ENCODE assay signal across 21 cellular contexts in the genomic region with DNA sequence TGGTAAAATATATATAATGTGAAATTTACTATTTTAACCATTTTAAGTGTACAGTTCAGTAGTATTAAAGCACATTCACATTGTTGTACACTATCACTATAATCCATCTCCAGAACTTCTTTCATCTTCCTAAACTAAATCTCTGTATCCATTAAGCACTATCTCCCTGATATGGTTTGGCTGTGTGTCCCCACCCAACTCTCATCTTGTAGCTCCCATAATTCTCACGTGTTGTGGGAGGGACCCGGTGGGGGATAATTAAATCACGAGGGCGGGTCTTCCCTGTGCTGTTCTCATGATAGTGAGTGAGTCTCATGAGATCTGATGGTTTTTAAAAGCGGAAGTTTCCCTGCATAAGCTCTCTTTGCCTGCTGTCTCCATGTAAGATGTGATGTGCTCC.
DNase-seq lines count a peak whose midpoint lies in the region; ATAC-seq, FAIRE-seq and TF ChIP-seq lines count a peak whose summit lies in the region.
"Had no signal": no experiment of that assay in that cellular context is flagged by ENCODE, and none has a peak within 500 bp of the region (broad histone marks: within the 10 kb centered on the region; RNA-seq: fewer than 3 reads in every experiment).

No MANE protein-coding gene starts in this region.

- no peaks in the 10 kb centered on the region for H3K27me3 ChIP-seq in SK-N-SH (ENCODE audit: insufficient read depth)
- no peaks in the 10 kb centered on the region for H3K27me3 ChIP-seq in Karpas-422 (ENCODE audit: low read length)
- H3K27me3 ChIP-seq in pancreas: no peaks in the 10 kb centered on the region
- H3K27me3 ChIP-seq: BLaER1 treated with 17β-estradiol and CSF1 and Interleukin-3, amounts not matched to agents 10 nM and 100 nM had no signal

- H2AFZ ChIP-seq in SK-N-SH (ENCODE audit: low read depth) (no peak overlapping the region), Karpas-422 (ENCODE audit: low read length) (no peak overlapping the region)

- no peak for TF ChIP-seq RAD21 in SK-N-SH (IDR thresholded peaks at IDR 0.05; ENCODE audit: low read length)

- DNase-seq in SK-N-SH: no peak
- DNase-seq in Karpas-422: peak; percentile 46
- peak; percentile 30 for DNase-seq in SK-MEL-5 (ENCODE audit: low read depth, low spot score)
- DNase-seq in pancreas: no peak
- DNase-seq in DMS 273 treated with DMSO at 0.1 percent for 48 hours (lab: John Stamatoyannopoulos, UW): no peak
- DNase-seq: AML-193; Caco-2; Calu3; CD4-positive, alpha-beta T cell; CD8-positive, alpha-beta T cell; DMS79 treated with DMSO at 0.1 percent for 48 hours; GF-D8 had no signal

- in situ Hi-C loops in SK-MEL-5 (cut with HindIII; ENCODE audit: low pct_unique_long_range_greater_than_20kb, low sequenced_read_pairs): no loop called here

- WGBS in SK-N-SH (ENCODE audit: low lambda C conversion rate): 56% methylated on average over 5 of the region's 5 CpGs
- WGBS in pancreas, 2 donors: 90 to 92% methylated on average over 5 of the region's 5 CpGs

- no peak for FAIRE-seq in pancreas (lab: Jason Lieb, UNC)
- FAIRE-seq: A549, D721Med, G401.6, GM12891, GM19239 had no signal

- no peak overlapping the region for H3K9ac ChIP-seq in SK-N-SH
- H3K9ac ChIP-seq in Karpas-422 (ENCODE audit: low read length): no peak overlapping the region
- H3K9ac ChIP-seq: BLaER1 treated with 17β-estradiol and CSF1 and Interleukin-3, amounts not matched to agents 10 nM and 100 nM had no signal

- ATAC-seq in SK-N-SH treated with all-trans-retinoic acid at 6 μM for 48 hours (no peak), pancreas (no peak)
- ATAC-seq: A549; CD8-positive, alpha-beta T cell had no signal

- POLR2A ChIA-PET in SK-N-SH (lab: Yijun Ruan, JAX): interaction anchor here (2.9 kb wide), 1 partner anchor 20 kb away, joined by 17 read pairs; no protein-coding TSS in a partner anchor

- H4K20me1 ChIP-seq in SK-N-SH (ENCODE audit: insufficient read depth) (no peaks in the 10 kb centered on the region), Karpas-422 (ENCODE audit: insufficient read depth, low read depth, low read length) (no peaks in the 10 kb centered on the region)
- H4K20me1 ChIP-seq: BLaER1 treated with 17β-estradiol and CSF1 and Interleukin-3, amounts not matched to agents 10 nM and 100 nM had no signal

- H3K27ac ChIP-seq in SK-N-SH (ENCODE audit: low read depth in 2 of 2, low read length in 1 of 2) (peak overlapping the region in 1 of 2 experiments; percentile 97; a peak in 2 of 4 replicates), Karpas-422 (ENCODE audit: low read length) (no peak overlapping the region), pancreas (no peak overlapping the region)
- H3K27ac ChIP-seq: 22Rv1; A549; BLaER1 treated with 17β-estradiol and CSF1 and Interleukin-3, amounts not matched to agents 10 nM and 100 nM; C4-2B had no signal

- H3F3A ChIP-seq in SK-N-SH (replicated peaks; ENCODE audit: insufficient read depth): no peaks in the 10 kb centered on the region

- TF ChIP-seq EP300 in SK-N-SH (IDR thresholded peaks at IDR 0.05; ENCODE audit: borderline replicate concordance in 1 of 2, low read depth in 1 of 2, low read length in 1 of 2): peak in 1 of 2 experiments; percentile 52; a peak in 1 of 4 replicates

- TF ChIP-seq CTCF in SK-N-SH (IDR thresholded peaks at IDR 0.05) (no peak), pancreas (IDR thresholded peaks at IDR 0.05) (no peak)

- CTCF ChIA-PET in SK-N-SH (lab: Yijun Ruan, JAX): interaction anchor here (0.7 to 10.4 kb wide), 6 partner anchors 10 to 313 kb away, joined by 3 to 52 read pairs (median 3); a partner anchor contains a TSS

- H3K4me1 ChIP-seq in SK-N-SH (ENCODE audit: control insufficient read depth in 1 of 2, insufficient read depth in 2 of 2, low read depth in 1 of 2, low read length in 1 of 2) (peaks cover 6 to 32% of the 10 kb centered on the region in 2 experiments; a peak in 2 of 4 replicates), Karpas-422 (ENCODE audit: low read length) (no peaks in the 10 kb centered on the region), pancreas (peaks cover 12 to 23% (median 18%) of the 10 kb centered on the region in 3 donors)
- H3K4me1 ChIP-seq: BLaER1 treated with 17β-estradiol and CSF1 and Interleukin-3, amounts not matched to agents 10 nM and 100 nM had no signal

- H3K4me2 ChIP-seq in SK-N-SH: no peak overlapping the region
- no peak overlapping the region for H3K4me2 ChIP-seq in Karpas-422 (ENCODE audit: low read depth, low read length, poor library complexity, severe bottlenecking)
- H3K4me2 ChIP-seq: A549; BLaER1 treated with 17β-estradiol and CSF1 and Interleukin-3, amounts not matched to agents 10 nM and 100 nM had no signal

- H3K4me3 ChIP-seq in SK-N-SH (ENCODE audit: low read depth in 2 of 2, low read length in 1 of 2) (no peak overlapping the region), Karpas-422 (ENCODE audit: low read length) (no peak overlapping the region), pancreas (no peak overlapping the region)
- H3K4me3 ChIP-seq: A549; BLaER1 treated with 17β-estradiol and CSF1 and Interleukin-3, amounts not matched to agents 10 nM and 100 nM had no signal

- H3K9me3 ChIP-seq in SK-N-SH (no peaks in the 10 kb centered on the region), Karpas-422 (ENCODE audit: low read length) (no peaks in the 10 kb centered on the region), pancreas (no peaks in the 10 kb centered on the region)
- H3K9me3 ChIP-seq: A549; BLaER1 treated with 17β-estradiol and CSF1 and Interleukin-3, amounts not matched to agents 10 nM and 100 nM; Caco-2 had no signal

- H3K9me2 ChIP-seq in SK-N-SH (no peaks in the 10 kb centered on the region), Karpas-422 (replicated peaks; ENCODE audit: insufficient read depth, low read length) (no peaks in the 10 kb centered on the region)

- intact Hi-C loops in pancreas (cut with DNase I): no loop called here

- H3K36me3 ChIP-seq in SK-N-SH (replicated peaks in 1 of 2; ENCODE audit: control insufficient read depth in 1 of 2, insufficient read depth in 2 of 2, low read length in 1 of 2) (no peaks in the 10 kb centered on the region), Karpas-422 (ENCODE audit: insufficient read depth, low read length) (no peaks in the 10 kb centered on the region), pancreas (no peaks in the 10 kb centered on the region)
- H3K36me3 ChIP-seq: BLaER1 treated with 17β-estradiol and CSF1 and Interleukin-3, amounts not matched to agents 10 nM and 100 nM had no signal

- H3K79me2 ChIP-seq in SK-N-SH (ENCODE audit: insufficient read depth) (no peaks in the 10 kb centered on the region), Karpas-422 (ENCODE audit: low read length) (no peaks in the 10 kb centered on the region)

TF ChIP-seq in SK-N-SH, 30 proteins besides CTCF, POLR2A, EP300 and RAD21:
- TF ChIP-seq GATA2 (CRISPR knock-in tag; IDR thresholded peaks at IDR 0.05): peak; percentile 67
- peak; percentile 38 for TF ChIP-seq CHD2 (IDR thresholded peaks at IDR 0.05; ENCODE audit: low read length, partially characterized antibody)
- TF ChIP-seq SMC3 (IDR thresholded peaks at IDR 0.05; ENCODE audit: low read depth, low read length): no peak
- TF ChIP-seq MXI1 (IDR thresholded peaks at IDR 0.05; ENCODE audit: low read depth, low read length): peak; percentile 36; the same call in 1 of the 2 replicates

TF ChIP-seq in SK-N-SH treated with all-trans-retinoic acid at 6 μM for 48 hours, 23 proteins besides CTCF, POLR2A, EP300 and RAD21:
- no peak for TF ChIP-seq ESRRG (CRISPR knock-in tag; IDR thresholded peaks at IDR 0.05)
- TF ChIP-seq, protein P1, sequence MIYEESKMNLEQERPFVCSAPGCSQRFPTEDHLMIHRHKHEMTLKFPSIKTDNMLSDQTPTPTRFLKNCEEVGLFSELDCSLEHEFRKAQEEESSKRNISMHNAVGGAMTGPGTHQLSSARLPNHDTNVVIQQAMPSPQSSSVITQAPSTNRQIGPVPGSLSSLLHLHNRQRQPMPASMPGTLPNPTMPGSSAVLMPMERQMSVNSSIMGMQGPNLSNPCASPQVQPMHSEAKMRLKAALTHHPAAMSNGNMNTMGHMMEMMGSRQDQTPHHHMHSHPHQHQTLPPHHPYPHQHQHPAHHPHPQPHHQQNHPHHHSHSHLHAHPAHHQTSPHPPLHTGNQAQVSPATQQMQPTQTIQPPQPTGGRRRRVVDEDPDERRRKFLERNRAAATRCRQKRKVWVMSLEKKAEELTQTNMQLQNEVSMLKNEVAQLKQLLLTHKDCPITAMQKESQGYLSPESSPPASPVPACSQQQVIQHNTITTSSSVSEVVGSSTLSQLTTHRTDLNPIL (CRISPR knock-in tag; IDR thresholded peaks at IDR 0.05; ENCODE audit: low read depth): no peak
- no peak for TF ChIP-seq ZFP30 (CRISPR knock-in tag; IDR thresholded peaks at IDR 0.05)
- no peak for TF ChIP-seq GLIS3 (CRISPR knock-in tag; IDR thresholded peaks at IDR 0.05)
- no peak for TF ChIP-seq CSDC2 (CRISPR knock-in tag; IDR thresholded peaks at IDR 0.05)
- TF ChIP-seq, protein P2, sequence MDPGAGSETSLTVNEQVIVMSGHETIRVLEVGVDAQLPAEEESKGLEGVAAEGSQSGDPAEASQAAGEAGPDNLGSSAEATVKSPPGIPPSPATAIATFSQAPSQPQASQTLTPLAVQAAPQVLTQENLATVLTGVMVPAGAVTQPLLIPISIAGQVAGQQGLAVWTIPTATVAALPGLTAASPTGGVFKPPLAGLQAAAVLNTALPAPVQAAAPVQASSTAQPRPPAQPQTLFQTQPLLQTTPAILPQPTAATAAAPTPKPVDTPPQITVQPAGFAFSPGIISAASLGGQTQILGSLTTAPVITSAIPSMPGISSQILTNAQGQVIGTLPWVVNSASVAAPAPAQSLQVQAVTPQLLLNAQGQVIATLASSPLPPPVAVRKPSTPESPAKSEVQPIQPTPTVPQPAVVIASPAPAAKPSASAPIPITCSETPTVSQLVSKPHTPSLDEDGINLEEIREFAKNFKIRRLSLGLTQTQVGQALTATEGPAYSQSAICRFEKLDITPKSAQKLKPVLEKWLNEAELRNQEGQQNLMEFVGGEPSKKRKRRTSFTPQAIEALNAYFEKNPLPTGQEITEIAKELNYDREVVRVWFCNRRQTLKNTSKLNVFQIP (CRISPR knock-in tag; IDR thresholded peaks at IDR 0.05; ENCODE audit: borderline replicate concordance, low read depth): no peak
- TF ChIP-seq ZNF8 (CRISPR knock-in tag; IDR thresholded peaks at IDR 0.05): no peak
- no peak for TF ChIP-seq ZNF565 (CRISPR knock-in tag; conservative IDR thresholded peaks at IDR 0.05; ENCODE audit: low read depth)
- TF ChIP-seq, protein P3, sequence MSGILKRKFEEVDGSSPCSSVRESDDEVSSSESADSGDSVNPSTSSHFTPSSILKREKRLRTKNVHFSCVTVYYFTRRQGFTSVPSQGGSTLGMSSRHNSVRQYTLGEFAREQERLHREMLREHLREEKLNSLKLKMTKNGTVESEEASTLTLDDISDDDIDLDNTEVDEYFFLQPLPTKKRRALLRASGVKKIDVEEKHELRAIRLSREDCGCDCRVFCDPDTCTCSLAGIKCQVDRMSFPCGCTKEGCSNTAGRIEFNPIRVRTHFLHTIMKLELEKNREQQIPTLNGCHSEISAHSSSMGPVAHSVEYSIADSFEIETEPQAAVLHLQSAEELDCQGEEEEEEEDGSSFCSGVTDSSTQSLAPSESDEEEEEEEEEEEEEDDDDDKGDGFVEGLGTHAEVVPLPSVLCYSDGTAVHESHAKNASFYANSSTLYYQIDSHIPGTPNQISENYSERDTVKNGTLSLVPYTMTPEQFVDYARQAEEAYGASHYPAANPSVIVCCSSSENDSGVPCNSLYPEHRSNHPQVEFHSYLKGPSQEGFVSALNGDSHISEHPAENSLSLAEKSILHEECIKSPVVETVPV (CRISPR knock-in tag; IDR thresholded peaks at IDR 0.05): no peak

Comparison
In these comparisons a context has a peak if more than half of its experiments do, and no peak if none do; other contexts are left out.
1. DNase-seq: peak in Karpas-422 (single experiment) and SK-MEL-5 (single experiment); none in SK-N-SH (single experiment), pancreas (0 of 6) and DMS 273 treated with DMSO at 0.1 percent for 48 hours (single experiment).